10 cellular contexts compared by ENCODE assay signal in genomic region chr15:23695282-23695681, GRCh38. TPM values are rescaled to one million over a fixed set of nuclear protein-coding genes. Genes with fewer than 3 reads are reported as not detected.
"Had no signal": no experiment of that assay in that cellular context is flagged by ENCODE, and none has a peak within 500 bp of the region (broad histone marks: within the 10 kb centered on the region; RNA-seq: fewer than 3 reads in every experiment).

No MANE protein-coding gene starts in this region.

- H3K27ac Mint-ChIP-seq: GM23338, H9, HFFc6 had no signal

- H3K4me3 Mint-ChIP-seq: GM23338, H9, HFFc6 had no signal

- ATAC-seq: GM23338, HCT116 had no signal

- DNase-seq: GM23248, GOT3, H7, H9, HCEC 1CT, HFFc6 had no signal

- H3K9ac ChIP-seq: GM23248 had no signal

- H3K27ac ChIP-seq: GM23248 had no signal

- FAIRE-seq: H1, H54 had no signal

- H3K4me3 ChIP-seq: GM23248, GM23338 had no signal

RNA-seq across cellular contexts. Expression of gene NDN, which starts 8.2 kb away (rescaled TPM):
- total RNA-seq: HFFc6 had no signal
